8 cellular contexts compared by ENCODE assay signal in genomic region chr1:212284332-212284743, GRCh38. TPM values are rescaled to one million over a fixed set of nuclear protein-coding genes. Genes with fewer than 3 reads are reported as not detected.
A peak's percentile ranks its signal among the peaks of the same experiment; 100 is the strongest.
DNase-seq lines count a peak whose midpoint lies in the region; ATAC-seq and TF ChIP-seq lines count a peak whose summit lies in the region.

No MANE protein-coding gene starts in this region.

- TF ChIP-seq CTCF in brain (conservative IDR thresholded peaks at IDR 0.05): no peak
- no peak for TF ChIP-seq CTCF in upper lobe of right lung (IDR thresholded peaks at IDR 0.05)

- intact Hi-C loops in upper lobe of right lung (cut with DNase I): no loop called here

- peak overlapping the region; percentile 98 for H3K4me3 Mint-ChIP-seq in activated naive CD4-positive, alpha-beta T cell treated with anti-CD3 and anti-CD28 coated beads, Interleukin-2, amount 50 U/mL, for 24 hours
- H3K4me3 Mint-ChIP-seq in brain (peak overlapping the region; percentile 91 to 99 (median 96)), memory B cell (peak overlapping the region; percentile 97)

- H3K9me3 Mint-ChIP-seq in activated naive CD4-positive, alpha-beta T cell treated with anti-CD3 and anti-CD28 coated beads, Interleukin-2, amount 50 U/mL, for 24 hours: no peaks in the 10 kb centered on the region
- H3K9me3 Mint-ChIP-seq in brain (peaks cover 0 to 3% (median 0%) of the 10 kb centered on the region in 5 experiments), memory B cell (no peaks in the 10 kb centered on the region)

- peak overlapping the region; percentile 93 for H3K27ac Mint-ChIP-seq in activated naive CD4-positive, alpha-beta T cell treated with anti-CD3 and anti-CD28 coated beads, Interleukin-2, amount 50 U/mL, for 24 hours
- peak overlapping the region; percentile 26 to 98 (median 96) for H3K27ac Mint-ChIP-seq in brain
- H3K27ac Mint-ChIP-seq in memory B cell: peak overlapping the region; percentile 99

- DNase-seq in activated naive CD4-positive, alpha-beta T cell treated with Interleukin-2 at 50 U/mL for 16 hours: no peak
- DNase-seq in memory B cell (ENCODE audit: low spot score in 2 of 2) (no peak), upper lobe of right lung (no peak), DMS153 (lab: John Stamatoyannopoulos, UW) (no peak)

- no peaks in the 10 kb centered on the region for H3K9me3 ChIP-seq in upper lobe of right lung

- peaks cover 41% of the 10 kb centered on the region for H3K4me1 Mint-ChIP-seq in activated naive CD4-positive, alpha-beta T cell treated with anti-CD3 and anti-CD28 coated beads, Interleukin-2, amount 50 U/mL, for 24 hours
- H3K4me1 Mint-ChIP-seq in brain: peaks cover 36% of the 10 kb centered on the region
- peaks cover 14% of the 10 kb centered on the region for H3K4me1 Mint-ChIP-seq in memory B cell

- H3K27me3 ChIP-seq in upper lobe of right lung: no peaks in the 10 kb centered on the region

- H3K36me3 Mint-ChIP-seq in activated naive CD4-positive, alpha-beta T cell treated with anti-CD3 and anti-CD28 coated beads, Interleukin-2, amount 50 U/mL, for 24 hours: peaks cover 2% of the 10 kb centered on the region
- H3K36me3 Mint-ChIP-seq in brain: no peaks in the 10 kb centered on the region
- H3K36me3 Mint-ChIP-seq in memory B cell: peaks cover 4% of the 10 kb centered on the region

- peak overlapping the region; percentile 92 for H3K27ac ChIP-seq in upper lobe of right lung

- no peaks in the 10 kb centered on the region for H3K36me3 ChIP-seq in upper lobe of right lung

- H3K4me1 ChIP-seq in upper lobe of right lung: peaks cover 4% of the 10 kb centered on the region

- ATAC-seq in memory B cell (ENCODE audit: low read depth) (no peak), upper lobe of right lung (no peak), GM21576 (IDR thresholded peaks at IDR 0.05; ENCODE audit: unreplicated experiment) (no peak), GM21423 (IDR thresholded peaks at IDR 0.05; ENCODE audit: unreplicated experiment) (no peak)

- H3K27me3 Mint-ChIP-seq in activated naive CD4-positive, alpha-beta T cell treated with anti-CD3 and anti-CD28 coated beads, Interleukin-2, amount 50 U/mL, for 24 hours: no peaks in the 10 kb centered on the region
- H3K27me3 Mint-ChIP-seq in brain (peaks cover 25% of the 10 kb centered on the region), memory B cell (no peaks in the 10 kb centered on the region)

- H3K4me3 ChIP-seq in upper lobe of right lung: peak overlapping the region; percentile 86

RNA-seq across cellular contexts. Expression of gene PPP2R5A, which starts 0.9 kb away (rescaled TPM):
- 13.5 TPM for polyA plus RNA-seq in brain (ENCODE audit: insufficient read depth, low read depth, low replicate concordance)
- total RNA-seq in upper lobe of right lung: 88.4 TPM
